ENCODE assay signal across 8 cellular contexts in the genomic region with DNA sequence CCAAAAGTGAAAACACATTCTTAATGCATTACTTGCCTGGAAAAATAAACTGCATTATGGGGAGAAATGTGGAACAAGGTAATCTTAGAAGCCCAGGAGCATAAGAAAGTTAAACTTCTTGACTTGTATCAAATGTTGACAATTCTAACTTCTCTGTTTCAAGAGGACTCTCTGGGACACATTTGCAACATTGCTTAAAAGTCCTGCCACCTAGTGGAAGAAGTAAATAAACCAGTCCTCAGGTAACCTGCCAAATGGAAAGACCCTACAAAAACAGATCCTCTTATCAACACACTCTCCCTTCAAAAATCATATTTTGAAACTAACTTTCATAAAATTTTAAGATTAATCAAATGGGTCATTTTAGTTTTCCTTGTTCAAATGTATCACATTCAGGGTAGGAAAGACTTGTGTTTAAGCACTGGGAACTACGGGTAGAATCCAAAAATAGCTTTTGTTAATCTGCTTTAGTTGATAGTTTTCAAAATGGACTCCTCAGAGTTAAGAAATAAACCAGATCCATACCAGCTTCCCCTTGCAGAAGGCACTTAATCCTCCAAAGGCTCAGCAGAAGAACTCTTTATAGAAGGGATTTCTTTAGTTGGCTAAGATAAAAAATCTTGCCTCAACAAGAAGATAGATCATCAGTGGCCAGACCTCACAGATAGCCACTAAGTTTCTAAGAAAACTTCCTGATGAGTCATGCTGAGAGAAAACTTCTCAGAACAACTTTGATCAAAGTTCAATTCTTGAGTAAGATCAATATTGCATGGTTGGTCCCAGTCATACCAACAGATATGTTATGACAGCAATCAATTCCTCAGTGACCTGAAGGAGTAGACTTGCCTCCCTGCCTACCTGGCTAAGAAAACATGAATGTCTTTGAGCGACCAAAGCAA.
DNase-seq lines count a peak whose midpoint lies in the region; ATAC-seq, FAIRE-seq and TF ChIP-seq lines count a peak whose summit lies in the region.

No MANE protein-coding gene starts in this region.

- 31% methylated on average over 2 of the region's 2 CpGs for WGBS in A549 (ENCODE audit: missing lambda C conversion rate)

- H3K27me3 ChIP-seq in thoracic aorta (replicated peaks; ENCODE audit: insufficient read depth): no peaks in the 10 kb centered on the region

- peak in 1 of 2 experiments; percentile 62; a peak in 2 of 6 replicates for ATAC-seq in A549
- ATAC-seq in GM18498 (IDR thresholded peaks at IDR 0.05; ENCODE audit: unreplicated experiment): peak; percentile 74
- ATAC-seq in HG03175 (IDR thresholded peaks at IDR 0.05; ENCODE audit: unreplicated experiment): peak; percentile 76
- no peak for ATAC-seq in thoracic aorta (ENCODE audit: insufficient number of reproducible peaks, low FRiP score, low read depth)

- no peak overlapping the region for H3K27ac Mint-ChIP-seq in glutamatergic neuron (ENCODE audit: unreplicated experiment)

- DNase-seq in A549 (ENCODE audit: low read depth in 1 of 2, low spot score in 1 of 2) (peak; percentile 7 to 47), SK-N-DZ (ENCODE audit: low spot score) (peak; percentile 31), glutamatergic neuron (no peak), thoracic aorta (ENCODE audit: low spot score) (no peak), D341Med (ENCODE audit: low spot score) (no peak), nucleus accumbens (lab: John Stamatoyannopoulos, UW) (no peak)

- H3K4me3 ChIP-seq in A549 (no peak overlapping the region), thoracic aorta (no peak overlapping the region)

- H3K36me3 Mint-ChIP-seq in glutamatergic neuron (ENCODE audit: unreplicated experiment): no peaks in the 10 kb centered on the region

- TF ChIP-seq POLR2A in A549 (IDR thresholded peaks at IDR 0.05; ENCODE audit: low read length): no peak

- no peak for FAIRE-seq in A549 (lab: Jason Lieb, UNC)

- CTCF ChIA-PET in A549 (lab: Yijun Ruan, JAX): no interaction called here

- TF ChIP-seq RAD21 in A549 (conservative IDR thresholded peaks at IDR 0.05 in 1 of 2, IDR thresholded peaks at IDR 0.05 in 1 of 2): peak; percentile 51 to 60

- peaks cover 10% of the 10 kb centered on the region for H3K4me1 ChIP-seq in A549
- peaks cover 0 to 4% of the 10 kb centered on the region in 2 donors for H3K4me1 ChIP-seq in thoracic aorta (ENCODE audit: control insufficient read depth in 1 of 2, low read depth in 2 of 2)

- no peaks in the 10 kb centered on the region for H3K36me3 ChIP-seq in thoracic aorta

- peak overlapping the region; percentile 43 for H3K4me2 ChIP-seq in A549

- POLR2A ChIA-PET in A549 (lab: Yijun Ruan, JAX): no interaction called here

- TF ChIP-seq CTCF in A549 (IDR thresholded peaks at IDR 0.05): peak; percentile 46
- peak; percentile 65 for TF ChIP-seq CTCF in glutamatergic neuron (IDR thresholded peaks at IDR 0.05; ENCODE audit: partially characterized antibody, unreplicated experiment)
- peak; percentile 19 for TF ChIP-seq CTCF in thoracic aorta (IDR thresholded peaks at IDR 0.05)

- H3K4me3 Mint-ChIP-seq in glutamatergic neuron (ENCODE audit: unreplicated experiment): no peak overlapping the region

- H3K4me1 Mint-ChIP-seq in glutamatergic neuron (ENCODE audit: low read depth, unreplicated experiment): no peaks in the 10 kb centered on the region

- H3K9me3 Mint-ChIP-seq in glutamatergic neuron (ENCODE audit: unreplicated experiment): no peaks in the 10 kb centered on the region

- H3K27ac ChIP-seq in A549 (peak overlapping the region in 1 of 2 experiments; percentile 16; a peak in 1 of 6 replicates), thoracic aorta (no peak overlapping the region)

- no peaks in the 10 kb centered on the region for H3K27me3 Mint-ChIP-seq in glutamatergic neuron (ENCODE audit: unreplicated experiment)

- H3K9me3 ChIP-seq in A549 (no peaks in the 10 kb centered on the region), thoracic aorta (no peaks in the 10 kb centered on the region)

- no peak for TF ChIP-seq EP300 in A549 (IDR thresholded peaks at IDR 0.05)

TF ChIP-seq in A549, 52 proteins besides CTCF, POLR2A, EP300 and RAD21:
- TF ChIP-seq SMC3 (IDR thresholded peaks at IDR 0.05) (peak; percentile 57), FOSL2 (IDR thresholded peaks at IDR 0.05) (no peak), FOSL2 (CRISPR knock-in tag; IDR thresholded peaks at IDR 0.05) (peak; percentile 52), MAZ (IDR thresholded peaks at IDR 0.05; ENCODE audit: borderline replicate concordance, low read depth, low read length) (no peak), TP53 (CRISPR knock-in tag; IDR thresholded peaks at IDR 0.05) (no peak), ZC3H11A (IDR thresholded peaks at IDR 0.05) (no peak), JUNB (IDR thresholded peaks at IDR 0.05) (no peak)

Comparison
In these comparisons a context has a peak if more than half of its experiments do, and no peak if none do; other contexts are left out.
1. DNase-seq: peak in A549 (2 of 2) and SK-N-DZ (single experiment); none in glutamatergic neuron (single experiment), thoracic aorta (single experiment), D341Med (single experiment) and nucleus accumbens (0 of 56).
2. Peak in every context shown above with its lines, with median percentiles within 50 percentile points of each other: CTCF ChIP-seq.